ENCODE assay signal across 1 cellular context in the genomic region with DNA sequence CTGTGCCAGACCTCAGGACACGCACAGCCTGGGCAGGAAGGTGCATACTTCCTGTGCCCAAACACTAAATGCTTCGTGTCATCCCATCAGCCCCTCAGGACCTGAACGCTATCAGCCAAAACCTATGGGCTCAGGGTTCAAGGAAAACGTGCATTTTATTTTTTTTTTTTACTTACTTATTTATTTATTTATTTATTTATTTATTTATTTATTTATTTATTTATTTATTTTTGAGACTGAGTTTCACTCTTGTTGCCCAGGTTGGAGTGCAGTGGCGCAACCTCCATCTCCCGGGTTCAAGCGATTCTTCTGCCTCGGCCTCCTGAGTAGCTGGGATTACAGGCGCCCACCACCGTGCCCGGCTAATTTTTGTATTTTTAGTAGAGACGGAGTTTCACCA.
TF ChIP-seq lines count a peak whose summit lies in the region.

No MANE protein-coding gene starts in this region.

TF ChIP-seq in HEK293, 187 proteins besides CTCF, POLR2A, EP300 and RAD21 (continued from another document):
- TF ChIP-seq, protein P1, sequence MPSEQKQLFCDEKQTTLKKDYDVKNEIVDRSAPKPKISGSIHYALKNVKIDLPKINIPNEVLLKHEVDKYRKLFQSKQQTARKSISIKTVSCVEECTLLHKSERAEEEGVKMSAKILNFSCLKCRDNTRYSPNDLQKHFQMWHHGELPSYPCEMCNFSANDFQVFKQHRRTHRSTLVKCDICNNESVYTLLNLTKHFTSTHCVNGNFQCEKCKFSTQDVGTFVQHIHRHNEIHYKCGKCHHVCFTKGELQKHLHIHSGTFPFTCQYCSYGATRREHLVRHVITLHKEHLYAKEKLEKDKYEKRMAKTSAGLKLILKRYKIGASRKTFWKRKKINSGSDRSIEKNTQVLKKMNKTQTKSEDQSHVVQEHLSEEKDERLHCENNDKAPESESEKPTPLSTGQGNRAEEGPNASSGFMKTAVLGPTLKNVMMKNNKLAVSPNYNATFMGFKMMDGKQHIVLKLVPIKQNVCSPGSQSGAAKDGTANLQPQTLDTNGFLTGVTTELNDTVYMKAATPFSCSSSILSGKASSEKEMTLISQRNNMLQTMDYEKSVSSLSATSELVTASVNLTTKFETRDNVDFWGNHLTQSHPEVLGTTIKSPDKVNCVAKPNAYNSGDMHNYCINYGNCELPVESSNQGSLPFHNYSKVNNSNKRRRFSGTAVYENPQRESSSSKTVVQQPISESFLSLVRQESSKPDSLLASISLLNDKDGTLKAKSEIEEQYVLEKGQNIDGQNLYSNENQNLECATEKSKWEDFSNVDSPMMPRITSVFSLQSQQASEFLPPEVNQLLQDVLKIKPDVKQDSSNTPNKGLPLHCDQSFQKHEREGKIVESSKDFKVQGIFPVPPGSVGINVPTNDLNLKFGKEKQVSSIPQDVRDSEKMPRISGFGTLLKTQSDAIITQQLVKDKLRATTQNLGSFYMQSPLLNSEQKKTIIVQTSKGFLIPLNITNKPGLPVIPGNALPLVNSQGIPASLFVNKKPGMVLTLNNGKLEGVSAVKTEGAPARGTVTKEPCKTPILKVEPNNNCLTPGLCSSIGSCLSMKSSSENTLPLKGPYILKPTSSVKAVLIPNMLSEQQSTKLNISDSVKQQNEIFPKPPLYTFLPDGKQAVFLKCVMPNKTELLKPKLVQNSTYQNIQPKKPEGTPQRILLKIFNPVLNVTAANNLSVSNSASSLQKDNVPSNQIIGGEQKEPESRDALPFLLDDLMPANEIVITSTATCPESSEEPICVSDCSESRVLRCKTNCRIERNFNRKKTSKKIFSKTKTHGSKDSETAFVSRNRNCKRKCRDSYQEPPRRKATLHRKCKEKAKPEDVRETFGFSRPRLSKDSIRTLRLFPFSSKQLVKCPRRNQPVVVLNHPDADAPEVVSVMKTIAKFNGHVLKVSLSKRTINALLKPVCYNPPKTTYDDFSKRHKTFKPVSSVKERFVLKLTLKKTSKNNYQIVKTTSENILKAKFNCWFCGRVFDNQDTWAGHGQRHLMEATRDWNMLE (tag by site-specific recombination; conservative IDR thresholded peaks at IDR 0.05; ENCODE audit: low read depth) = peak; percentile 60
- TF ChIP-seq ZNF555 (tag by site-specific recombination; conservative IDR thresholded peaks at IDR 0.05) (peak; percentile 35), ZNF394 (tag by site-specific recombination; IDR thresholded peaks at IDR 0.05; ENCODE audit: borderline replicate concordance) (peak; percentile 68; the same call in 1 of the 2 replicates), ZXDB (tag by site-specific recombination; IDR thresholded peaks at IDR 0.05) (0 out of 2 replicates have a peak, but pooled peaks have one; percentile 27)
- TF ChIP-seq, protein P2, sequence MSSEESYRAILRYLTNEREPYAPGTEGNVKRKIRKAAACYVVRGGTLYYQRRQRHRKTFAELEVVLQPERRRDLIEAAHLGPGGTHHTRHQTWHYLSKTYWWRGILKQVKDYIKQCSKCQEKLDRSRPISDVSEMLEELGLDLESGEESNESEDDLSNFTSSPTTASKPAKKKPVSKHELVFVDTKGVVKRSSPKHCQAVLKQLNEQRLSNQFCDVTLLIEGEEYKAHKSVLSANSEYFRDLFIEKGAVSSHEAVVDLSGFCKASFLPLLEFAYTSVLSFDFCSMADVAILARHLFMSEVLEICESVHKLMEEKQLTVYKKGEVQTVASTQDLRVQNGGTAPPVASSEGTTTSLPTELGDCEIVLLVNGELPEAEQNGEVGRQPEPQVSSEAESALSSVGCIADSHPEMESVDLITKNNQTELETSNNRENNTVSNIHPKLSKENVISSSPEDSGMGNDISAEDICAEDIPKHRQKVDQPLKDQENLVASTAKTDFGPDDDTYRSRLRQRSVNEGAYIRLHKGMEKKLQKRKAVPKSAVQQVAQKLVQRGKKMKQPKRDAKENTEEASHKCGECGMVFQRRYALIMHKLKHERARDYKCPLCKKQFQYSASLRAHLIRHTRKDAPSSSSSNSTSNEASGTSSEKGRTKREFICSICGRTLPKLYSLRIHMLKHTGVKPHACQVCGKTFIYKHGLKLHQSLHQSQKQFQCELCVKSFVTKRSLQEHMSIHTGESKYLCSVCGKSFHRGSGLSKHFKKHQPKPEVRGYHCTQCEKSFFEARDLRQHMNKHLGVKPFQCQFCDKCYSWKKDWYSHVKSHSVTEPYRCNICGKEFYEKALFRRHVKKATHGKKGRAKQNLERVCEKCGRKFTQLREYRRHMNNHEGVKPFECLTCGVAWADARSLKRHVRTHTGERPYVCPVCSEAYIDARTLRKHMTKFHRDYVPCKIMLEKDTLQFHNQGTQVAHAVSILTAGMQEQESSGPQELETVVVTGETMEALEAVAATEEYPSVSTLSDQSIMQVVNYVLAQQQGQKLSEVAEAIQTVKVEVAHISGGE (tag by site-specific recombination; conservative IDR thresholded peaks at IDR 0.05; ENCODE audit: low read depth) = peak; percentile 26; the same call in 1 of the 2 replicates
